ENCODE assay signal across 25 cellular contexts in genomic region chr16:9869776-9870175, GRCh38.
"Had no signal": no experiment of that assay in that cellular context is flagged by ENCODE, and none has a peak within 500 bp of the region (broad histone marks: within the 10 kb centered on the region; RNA-seq: fewer than 3 reads in every experiment).

No MANE protein-coding gene starts in this region.

- DNase-seq: hippocampal formation; immature natural killer cell; kidney; mesendoderm; naive B cell; stimulated activated CD4-positive, alpha-beta T cell treated with anti-CD3 and anti-CD28 coated beads, Interleukin-12 subunit alpha, Interleukin-12 subunit beta, amount 100 ng/mL, for 4 hours; stimulated activated CD4-positive, alpha-beta T cell treated with anti-CD3 and anti-CD28 coated beads, Interleukin-15, amount 100 ng/mL, for 24 hours; stimulated activated CD4-positive, alpha-beta T cell treated with anti-CD3 and anti-CD28 coated beads, Interleukin-2, amount 100 ng/mL, for 24 hours; stimulated activated CD4-positive, alpha-beta T cell treated with anti-CD3 and anti-CD28 coated beads, Interleukin-4, amount 100 ng/mL, for 1 hour; stimulated activated naive B cell treated with anti-CD40 and anti-IgM and Interleukin-4, amounts not matched to agents 10 μg/mL and 1 μg/mL and 100 μg/mL, for 72 hours; stimulated activated naive CD8-positive, alpha-beta T cell treated with anti-CD3 and anti-CD28 coated beads, Interleukin-15, Interleukin-2, amounts not matched to agents 100 U/mL and 50 U/mL, for 24 hours; stomach; testis; thyroid gland; transverse colon; upper lobe of left lung had no signal

- H3K36me3 ChIP-seq: ovary, right atrium auricular region, stomach, thyroid gland, transverse colon, upper lobe of left lung, vagina had no signal

- H3K9me3 ChIP-seq: ovary, right atrium auricular region, stomach, testis, thyroid gland, transverse colon, upper lobe of left lung, vagina had no signal

- H3K27me3 Mint-ChIP-seq: progenitor cell of endocrine pancreas had no signal

- H3K27ac Mint-ChIP-seq: immature natural killer cell; mesothelial cell of epicardium; naive B cell; natural killer cell treated with Interleukin-12 subunit alpha and Interleukin-12 subunit beta and Interleukin-15 and Interleukin-18, amount 100 ng/mL, for 72 hours; progenitor cell of endocrine pancreas; stimulated activated naive B cell treated with anti-CD40 and anti-IgM and Interleukin-4, amounts not matched to agents 10 μg/mL and 1 μg/mL and 100 μg/mL, for 72 hours had no signal

- ATAC-seq: natural killer cell treated with Interleukin-12 subunit alpha and Interleukin-12 subunit beta and Interleukin-15 and Interleukin-18, amount 100 ng/mL, for 72 hours; sciatic nerve; stimulated activated naive B cell treated with anti-CD40 and anti-IgM and Interleukin-4, amounts not matched to agents 10 μg/mL and 1 μg/mL and 100 μg/mL, for 72 hours; stimulated activated naive CD8-positive, alpha-beta T cell treated with anti-CD3 and anti-CD28 coated beads, Interleukin-15, Interleukin-2, amounts not matched to agents 100 U/mL and 50 U/mL, for 24 hours had no signal

- H3K4me3 Mint-ChIP-seq: immature natural killer cell; mesothelial cell of epicardium; naive B cell; natural killer cell treated with Interleukin-12 subunit alpha and Interleukin-12 subunit beta and Interleukin-15 and Interleukin-18, amount 100 ng/mL, for 72 hours; stimulated activated naive B cell treated with anti-CD40 and anti-IgM and Interleukin-4, amounts not matched to agents 10 μg/mL and 1 μg/mL and 100 μg/mL, for 72 hours had no signal

- H3K27ac ChIP-seq: ovary, right atrium auricular region, skin epidermis, stomach, testis, thyroid gland, transverse colon, upper lobe of left lung, vagina had no signal

- H3K27me3 ChIP-seq: ovary, right atrium auricular region, stomach, testis, thyroid gland, transverse colon, upper lobe of left lung, vagina had no signal

- H3K4me1 ChIP-seq: right atrium auricular region, testis, thyroid gland, transverse colon, upper lobe of left lung, vagina had no signal

- H3K36me3 Mint-ChIP-seq: immature natural killer cell; mesothelial cell of epicardium; naive B cell; natural killer cell treated with Interleukin-12 subunit alpha and Interleukin-12 subunit beta and Interleukin-15 and Interleukin-18, amount 100 ng/mL, for 72 hours; stimulated activated naive B cell treated with anti-CD40 and anti-IgM and Interleukin-4, amounts not matched to agents 10 μg/mL and 1 μg/mL and 100 μg/mL, for 72 hours had no signal

- H3K4me1 Mint-ChIP-seq: immature natural killer cell; mesothelial cell of epicardium; naive B cell; stimulated activated naive B cell treated with anti-CD40 and anti-IgM and Interleukin-4, amounts not matched to agents 10 μg/mL and 1 μg/mL and 100 μg/mL, for 72 hours had no signal

- H3K4me3 ChIP-seq: lung, ovary, right atrium auricular region, skin epidermis, stomach, testis, thyroid gland, transverse colon, upper lobe of left lung, vagina had no signal

- H3K9me3 Mint-ChIP-seq: mesothelial cell of epicardium; natural killer cell treated with Interleukin-12 subunit alpha and Interleukin-12 subunit beta and Interleukin-15 and Interleukin-18, amount 100 ng/mL, for 72 hours; stimulated activated naive B cell treated with anti-CD40 and anti-IgM and Interleukin-4, amounts not matched to agents 10 μg/mL and 1 μg/mL and 100 μg/mL, for 72 hours had no signal
